Comparison of ENCODE assay signal across 1 cellular context in the genomic region with DNA sequence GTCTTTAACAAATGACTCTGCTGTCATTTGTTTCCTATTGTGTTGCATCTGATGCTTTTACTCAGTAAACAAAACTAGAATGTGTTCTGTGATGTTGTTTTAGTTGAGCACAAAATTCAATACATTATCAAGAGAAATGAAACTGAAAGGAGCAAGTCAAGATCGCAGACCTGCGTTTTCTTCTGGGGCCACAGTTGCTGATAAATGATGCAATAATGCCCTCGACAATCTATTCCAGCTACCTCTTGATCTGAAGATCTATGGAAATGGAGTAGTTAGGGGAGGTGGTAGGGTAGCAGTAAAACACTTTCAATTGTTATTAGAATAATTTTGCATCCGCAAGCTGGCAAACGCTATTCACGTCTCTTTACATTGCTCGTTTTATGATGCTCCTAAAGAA.
TF ChIP-seq lines count a peak whose summit lies in the region.

No MANE protein-coding gene starts in this region.

TF ChIP-seq in HepG2, 621 proteins besides CTCF, POLR2A, EP300 and RAD21 (continued from another document):
- no peak for TF ChIP-seq SYNCRIP (IDR thresholded peaks at IDR 0.05; ENCODE audit: insufficient read depth, low read depth, low read length)
- no peak for TF ChIP-seq ZNF547 (CRISPR knock-in tag; IDR thresholded peaks at IDR 0.05)
- no peak for TF ChIP-seq ZNF207 (IDR thresholded peaks at IDR 0.05; ENCODE audit: borderline replicate concordance)
- no peak for TF ChIP-seq FOXM1 (CRISPR knock-in tag; IDR thresholded peaks at IDR 0.05)
- no peak for TF ChIP-seq ZNF652 (CRISPR knock-in tag; IDR thresholded peaks at IDR 0.05; ENCODE audit: borderline replicate concordance, low read depth)
- no peak for TF ChIP-seq ZNF737 (CRISPR knock-in tag; IDR thresholded peaks at IDR 0.05; ENCODE audit: borderline replicate concordance)
- TF ChIP-seq CERS6 (CRISPR knock-in tag; IDR thresholded peaks at IDR 0.05): no peak
- TF ChIP-seq MZF1 (CRISPR knock-in tag; IDR thresholded peaks at IDR 0.05; ENCODE audit: borderline replicate concordance): no peak
- TF ChIP-seq ZNF7 (CRISPR knock-in tag; IDR thresholded peaks at IDR 0.05): no peak
- TF ChIP-seq ZNF224 (CRISPR knock-in tag; IDR thresholded peaks at IDR 0.05): no peak
- TF ChIP-seq, protein P1, sequence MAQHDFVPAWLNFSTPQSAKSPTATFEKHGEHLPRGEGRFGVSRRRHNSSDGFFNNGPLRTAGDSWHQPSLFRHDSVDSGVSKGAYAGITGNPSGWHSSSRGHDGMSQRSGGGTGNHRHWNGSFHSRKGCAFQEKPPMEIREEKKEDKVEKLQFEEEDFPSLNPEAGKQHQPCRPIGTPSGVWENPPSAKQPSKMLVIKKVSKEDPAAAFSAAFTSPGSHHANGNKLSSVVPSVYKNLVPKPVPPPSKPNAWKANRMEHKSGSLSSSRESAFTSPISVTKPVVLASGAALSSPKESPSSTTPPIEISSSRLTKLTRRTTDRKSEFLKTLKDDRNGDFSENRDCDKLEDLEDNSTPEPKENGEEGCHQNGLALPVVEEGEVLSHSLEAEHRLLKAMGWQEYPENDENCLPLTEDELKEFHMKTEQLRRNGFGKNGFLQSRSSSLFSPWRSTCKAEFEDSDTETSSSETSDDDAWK (CRISPR knock-in tag; IDR thresholded peaks at IDR 0.05): no peak
